2 cellular contexts compared by ENCODE assay signal in genomic region chr1:18635833-18636671, GRCh38.
TF ChIP-seq lines count a peak whose summit lies in the region.

No MANE protein-coding gene starts in this region.

TF ChIP-seq in HCT116, 20 proteins besides CTCF, POLR2A, EP300 and RAD21 (continued from another document):
- TF ChIP-seq REST (IDR thresholded peaks at IDR 0.05; ENCODE audit: low read depth): no peak
- no peak for TF ChIP-seq ATF3 (IDR thresholded peaks at IDR 0.05)
- TF ChIP-seq EZH2 (IDR thresholded peaks at IDR 0.05): no peak
- no peak for TF ChIP-seq SP1 (IDR thresholded peaks at IDR 0.05; ENCODE audit: low read depth)
- TF ChIP-seq, protein P1, sequence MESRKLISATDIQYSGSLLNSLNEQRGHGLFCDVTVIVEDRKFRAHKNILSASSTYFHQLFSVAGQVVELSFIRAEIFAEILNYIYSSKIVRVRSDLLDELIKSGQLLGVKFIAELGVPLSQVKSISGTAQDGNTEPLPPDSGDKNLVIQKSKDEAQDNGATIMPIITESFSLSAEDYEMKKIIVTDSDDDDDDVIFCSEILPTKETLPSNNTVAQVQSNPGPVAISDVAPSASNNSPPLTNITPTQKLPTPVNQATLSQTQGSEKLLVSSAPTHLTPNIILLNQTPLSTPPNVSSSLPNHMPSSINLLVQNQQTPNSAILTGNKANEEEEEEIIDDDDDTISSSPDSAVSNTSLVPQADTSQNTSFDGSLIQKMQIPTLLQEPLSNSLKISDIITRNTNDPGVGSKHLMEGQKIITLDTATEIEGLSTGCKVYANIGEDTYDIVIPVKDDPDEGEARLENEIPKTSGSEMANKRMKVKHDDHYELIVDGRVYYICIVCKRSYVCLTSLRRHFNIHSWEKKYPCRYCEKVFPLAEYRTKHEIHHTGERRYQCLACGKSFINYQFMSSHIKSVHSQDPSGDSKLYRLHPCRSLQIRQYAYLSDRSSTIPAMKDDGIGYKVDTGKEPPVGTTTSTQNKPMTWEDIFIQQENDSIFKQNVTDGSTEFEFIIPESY (IDR thresholded peaks at IDR 0.05; ENCODE audit: extremely low read depth, insufficient replicate concordance, low read length): no peak
- no peak for TF ChIP-seq SIN3A (IDR thresholded peaks at IDR 0.05; ENCODE audit: low read depth)
- no peak for TF ChIP-seq MAX (IDR thresholded peaks at IDR 0.05)
- no peak for TF ChIP-seq POLR2AphosphoS5 (IDR thresholded peaks at IDR 0.05; ENCODE audit: low read depth, low read length)
- TF ChIP-seq FOSL1 (IDR thresholded peaks at IDR 0.05; ENCODE audit: low read depth): no peak
- TF ChIP-seq ZNF274 (IDR thresholded peaks at IDR 0.05; ENCODE audit: low read depth, low read length): no peak
- TF ChIP-seq ELF1 (IDR thresholded peaks at IDR 0.05; ENCODE audit: borderline replicate concordance, low read depth): no peak
- no peak for TF ChIP-seq SRF (IDR thresholded peaks at IDR 0.05; ENCODE audit: low read depth)
- no peak for TF ChIP-seq CEBPB (IDR thresholded peaks at IDR 0.05; ENCODE audit: low read depth)

TF ChIP-seq in K562, 482 proteins besides CTCF, POLR2A, EP300 and RAD21 (continued from another document):
- TF ChIP-seq ZNF140 (CRISPR knock-in tag; IDR thresholded peaks at IDR 0.05): no peak
- TF ChIP-seq GATA2 (CRISPR knock-in tag; IDR thresholded peaks at IDR 0.05): no peak
- TF ChIP-seq, protein P2, sequence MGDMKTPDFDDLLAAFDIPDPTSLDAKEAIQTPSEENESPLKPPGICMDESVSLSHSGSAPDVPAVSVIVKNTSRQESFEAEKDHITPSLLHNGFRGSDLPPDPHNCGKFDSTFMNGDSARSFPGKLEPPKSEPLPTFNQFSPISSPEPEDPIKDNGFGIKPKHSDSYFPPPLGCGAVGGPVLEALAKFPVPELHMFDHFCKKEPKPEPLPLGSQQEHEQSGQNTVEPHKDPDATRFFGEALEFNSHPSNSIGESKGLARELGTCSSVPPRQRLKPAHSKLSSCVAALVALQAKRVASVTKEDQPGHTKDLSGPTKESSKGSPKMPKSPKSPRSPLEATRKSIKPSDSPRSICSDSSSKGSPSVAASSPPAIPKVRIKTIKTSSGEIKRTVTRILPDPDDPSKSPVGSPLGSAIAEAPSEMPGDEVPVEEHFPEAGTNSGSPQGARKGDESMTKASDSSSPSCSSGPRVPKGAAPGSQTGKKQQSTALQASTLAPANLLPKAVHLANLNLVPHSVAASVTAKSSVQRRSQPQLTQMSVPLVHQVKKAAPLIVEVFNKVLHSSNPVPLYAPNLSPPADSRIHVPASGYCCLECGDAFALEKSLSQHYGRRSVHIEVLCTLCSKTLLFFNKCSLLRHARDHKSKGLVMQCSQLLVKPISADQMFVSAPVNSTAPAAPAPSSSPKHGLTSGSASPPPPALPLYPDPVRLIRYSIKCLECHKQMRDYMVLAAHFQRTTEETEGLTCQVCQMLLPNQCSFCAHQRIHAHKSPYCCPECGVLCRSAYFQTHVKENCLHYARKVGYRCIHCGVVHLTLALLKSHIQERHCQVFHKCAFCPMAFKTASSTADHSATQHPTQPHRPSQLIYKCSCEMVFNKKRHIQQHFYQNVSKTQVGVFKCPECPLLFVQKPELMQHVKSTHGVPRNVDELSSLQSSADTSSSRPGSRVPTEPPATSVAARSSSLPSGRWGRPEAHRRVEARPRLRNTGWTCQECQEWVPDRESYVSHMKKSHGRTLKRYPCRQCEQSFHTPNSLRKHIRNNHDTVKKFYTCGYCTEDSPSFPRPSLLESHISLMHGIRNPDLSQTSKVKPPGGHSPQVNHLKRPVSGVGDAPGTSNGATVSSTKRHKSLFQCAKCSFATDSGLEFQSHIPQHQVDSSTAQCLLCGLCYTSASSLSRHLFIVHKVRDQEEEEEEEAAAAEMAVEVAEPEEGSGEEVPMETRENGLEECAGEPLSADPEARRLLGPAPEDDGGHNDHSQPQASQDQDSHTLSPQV (IDR thresholded peaks at IDR 0.05): no peak
- no peak for TF ChIP-seq CGGBP1 (CRISPR knock-in tag; IDR thresholded peaks at IDR 0.05)
- no peak for TF ChIP-seq ELF4 (CRISPR knock-in tag; IDR thresholded peaks at IDR 0.05)
- no peak for TF ChIP-seq POLR2H (tag; IDR thresholded peaks at IDR 0.05; ENCODE audit: low read depth)
- TF ChIP-seq, protein P3, sequence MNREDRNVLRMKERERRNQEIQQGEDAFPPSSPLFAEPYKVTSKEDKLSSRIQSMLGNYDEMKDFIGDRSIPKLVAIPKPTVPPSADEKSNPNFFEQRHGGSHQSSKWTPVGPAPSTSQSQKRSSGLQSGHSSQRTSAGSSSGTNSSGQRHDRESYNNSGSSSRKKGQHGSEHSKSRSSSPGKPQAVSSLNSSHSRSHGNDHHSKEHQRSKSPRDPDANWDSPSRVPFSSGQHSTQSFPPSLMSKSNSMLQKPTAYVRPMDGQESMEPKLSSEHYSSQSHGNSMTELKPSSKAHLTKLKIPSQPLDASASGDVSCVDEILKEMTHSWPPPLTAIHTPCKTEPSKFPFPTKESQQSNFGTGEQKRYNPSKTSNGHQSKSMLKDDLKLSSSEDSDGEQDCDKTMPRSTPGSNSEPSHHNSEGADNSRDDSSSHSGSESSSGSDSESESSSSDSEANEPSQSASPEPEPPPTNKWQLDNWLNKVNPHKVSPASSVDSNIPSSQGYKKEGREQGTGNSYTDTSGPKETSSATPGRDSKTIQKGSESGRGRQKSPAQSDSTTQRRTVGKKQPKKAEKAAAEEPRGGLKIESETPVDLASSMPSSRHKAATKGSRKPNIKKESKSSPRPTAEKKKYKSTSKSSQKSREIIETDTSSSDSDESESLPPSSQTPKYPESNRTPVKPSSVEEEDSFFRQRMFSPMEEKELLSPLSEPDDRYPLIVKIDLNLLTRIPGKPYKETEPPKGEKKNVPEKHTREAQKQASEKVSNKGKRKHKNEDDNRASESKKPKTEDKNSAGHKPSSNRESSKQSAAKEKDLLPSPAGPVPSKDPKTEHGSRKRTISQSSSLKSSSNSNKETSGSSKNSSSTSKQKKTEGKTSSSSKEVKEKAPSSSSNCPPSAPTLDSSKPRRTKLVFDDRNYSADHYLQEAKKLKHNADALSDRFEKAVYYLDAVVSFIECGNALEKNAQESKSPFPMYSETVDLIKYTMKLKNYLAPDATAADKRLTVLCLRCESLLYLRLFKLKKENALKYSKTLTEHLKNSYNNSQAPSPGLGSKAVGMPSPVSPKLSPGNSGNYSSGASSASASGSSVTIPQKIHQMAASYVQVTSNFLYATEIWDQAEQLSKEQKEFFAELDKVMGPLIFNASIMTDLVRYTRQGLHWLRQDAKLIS (CRISPR knock-in tag; IDR thresholded peaks at IDR 0.05): no peak
